Comparison of ENCODE assay signal across 18 cellular contexts in the genomic region with DNA sequence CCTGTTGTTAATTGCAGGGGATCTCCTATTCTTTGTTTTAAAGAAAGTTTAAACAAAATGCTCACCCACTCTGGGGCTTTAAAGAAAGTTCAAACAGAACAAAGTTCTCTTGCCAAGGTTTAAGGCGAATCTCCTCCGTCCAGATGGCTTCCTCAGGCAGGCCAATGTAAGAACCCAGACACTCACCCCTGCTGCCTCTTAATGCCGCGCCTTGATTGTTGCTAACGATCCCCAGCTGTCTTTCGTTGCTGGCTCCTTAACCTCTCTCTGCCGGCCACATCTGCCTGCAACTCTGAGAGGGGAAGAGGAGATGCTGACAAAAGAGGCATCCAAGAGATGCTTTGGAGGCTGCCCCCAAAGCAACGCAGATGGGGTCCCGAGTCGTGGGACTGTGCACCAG.
DNase-seq lines count a peak whose midpoint lies in the region; ATAC-seq and TF ChIP-seq lines count a peak whose summit lies in the region.
"Had no signal": no experiment of that assay in that cellular context is flagged by ENCODE, and none has a peak within 500 bp of the region (broad histone marks: within the 10 kb centered on the region; RNA-seq: fewer than 3 reads in every experiment).

No MANE protein-coding gene starts in this region.

- peaks cover 6% of the 10 kb centered on the region for H3K4me1 ChIP-seq in fibroblast of lung (ENCODE audit: control insufficient read depth, extremely low read depth, insufficient read depth, low read length)
- no peaks in the 10 kb centered on the region for H3K4me1 ChIP-seq in mucosa of descending colon (ENCODE audit: low read depth)
- H3K4me1 ChIP-seq: prostate gland, tibial artery had no signal

- no peak overlapping the region for H3K4me3 ChIP-seq in fibroblast of lung (replicated peaks in 1 of 4; ENCODE audit: control extremely low read depth in 1 of 4, insufficient read depth in 1 of 4, low read depth in 3 of 4, low read length in 4 of 4)
- H3K4me3 ChIP-seq in mucosa of descending colon: no peak overlapping the region
- H3K4me3 ChIP-seq: prostate gland, tibial artery had no signal

- no peaks in the 10 kb centered on the region for H3K27me3 ChIP-seq in fibroblast of lung (ENCODE audit: control insufficient read depth, insufficient read depth, low read length)
- H3K27me3 ChIP-seq: tibial artery had no signal

- no peak overlapping the region for H3K9ac ChIP-seq in fibroblast of lung (ENCODE audit: insufficient read depth, low read length)

- ATAC-seq in mucosa of descending colon: peak; percentile 20
- ATAC-seq: activated naive CD8-positive, alpha-beta T cell treated with anti-CD3 and anti-CD28 coated beads, Interleukin-2, amount 50 U/mL, for 24 hours; Panc1; T-helper 17 cell had no signal

- no peaks in the 10 kb centered on the region for H4K20me1 ChIP-seq in fibroblast of lung (ENCODE audit: control insufficient read depth, extremely low read depth, insufficient read depth, low read length)

- H3K36me3 ChIP-seq in fibroblast of lung (ENCODE audit: control insufficient read depth, insufficient read depth, low read length) (no peaks in the 10 kb centered on the region), mucosa of descending colon (ENCODE audit: low read depth) (no peaks in the 10 kb centered on the region)
- H3K36me3 ChIP-seq: prostate gland, tibial artery had no signal

- H2AFZ ChIP-seq in fibroblast of lung (ENCODE audit: low read length): no peak overlapping the region

- TF ChIP-seq CTCF in fibroblast of lung (conservative IDR thresholded peaks at IDR 0.05 in 1 of 2, IDR thresholded peaks at IDR 0.05 in 1 of 2; ENCODE audit: low read depth in 1 of 2, low read length in 2 of 2): no peak
- no peak for TF ChIP-seq CTCF in mucosa of descending colon (IDR thresholded peaks at IDR 0.05)

- no peaks in the 10 kb centered on the region for H3K79me2 ChIP-seq in fibroblast of lung (ENCODE audit: control insufficient read depth, insufficient read depth, low read length)

- intact Hi-C loops in mucosa of descending colon (cut with DNase I, micrococcal nuclease): no loop called here

- peak; percentile 78 for DNase-seq in AG20443 (ENCODE audit: low spot score)
- DNase-seq in NCI-H524 (lab: John Stamatoyannopoulos, UW): peak; percentile 88 to 89
- DNase-seq in fibroblast of lung (ENCODE audit: low read depth in 2 of 2): peak; percentile 20 to 79
- DNase-seq in mucosa of descending colon: no peak
- DNase-seq in NK-92 treated with Interleukin-12 subunit alpha and Interleukin-12 subunit beta, amount 100 ng/mL, for 24 hours (lab: John Stamatoyannopoulos, UW): no peak
- no peak for DNase-seq in GOT3 (lab: John Stamatoyannopoulos, UW)
- no peak for DNase-seq in SHP77 (lab: John Stamatoyannopoulos, UW)
- DNase-seq in DMS79 (lab: John Stamatoyannopoulos, UW): no peak
- DNase-seq: activated CD4-positive, alpha-beta T cell treated with anti-CD3 and anti-CD28 coated beads, Interleukin-2, amount 10 ng/mL, durations not matched to agents 24 days and 14 days; activated naive CD8-positive, alpha-beta T cell treated with anti-CD3 and anti-CD28 coated beads, Interleukin-2, amount 50 U/mL, for 24 hours; activated T-cell treated with anti-CD3 and anti-CD28 coated beads, Interleukin-2, amount 50 U/mL, for 24 hours; DMS53; midbrain; NCI-H1105; T-helper 17 cell; tibial artery had no signal

- no peak overlapping the region for H3K27ac ChIP-seq in fibroblast of lung (ENCODE audit: insufficient read depth, low read length)
- H3K27ac ChIP-seq: prostate gland, tibial artery had no signal

- H3K9me3 ChIP-seq in fibroblast of lung (ENCODE audit: control insufficient read depth, insufficient read depth, low read depth, low read length): no peaks in the 10 kb centered on the region
- no peaks in the 10 kb centered on the region for H3K9me3 ChIP-seq in mucosa of descending colon
- H3K9me3 ChIP-seq: prostate gland, tibial artery had no signal

- H3K4me2 ChIP-seq in fibroblast of lung (ENCODE audit: extremely low read depth, insufficient read depth, low read length): peak overlapping the region; percentile 45

Comparison
In these comparisons a context has a peak if more than half of its experiments do, and no peak if none do; other contexts are left out.
1. DNase-seq: peak in AG20443 (single experiment), NCI-H524 (2 of 2) and fibroblast of lung (2 of 2); none in mucosa of descending colon (0 of 3), NK-92 treated with Interleukin-12 subunit alpha and Interleukin-12 subunit beta, amount 100 ng/mL, for 24 hours (single experiment), GOT3 (single experiment), SHP77 (0 of 2) and DMS79 (single experiment).